ENCODE assay signal across 9 cellular contexts in genomic region chr14:50736932-50737419, GRCh38.
A peak's percentile ranks its signal among the peaks of the same experiment; 100 is the strongest.
DNase-seq lines count a peak whose midpoint lies in the region; ATAC-seq and TF ChIP-seq lines count a peak whose summit lies in the region.
"Had no signal": no experiment of that assay in that cellular context is flagged by ENCODE, and none has a peak within 500 bp of the region (broad histone marks: within the 10 kb centered on the region; RNA-seq: fewer than 3 reads in every experiment).

No MANE protein-coding gene starts in this region.

- WGBS in gastroesophageal sphincter (ENCODE audit: low coverage in 1 of 2), 2 donors = 70 to 75% methylated on average over 1 to 4 of the region's 6 CpGs

- H3K9me3 ChIP-seq in gastroesophageal sphincter = no peaks in the 10 kb centered on the region

- DNase-seq in stimulated activated CD4-positive, alpha-beta T cell treated with anti-CD3 and anti-CD28 coated beads, Interleukin-15, amount 100 ng/mL, for 48 hours (ENCODE audit: low read depth in 2 of 2) = peak; percentile 28 to 35
- DNase-seq in NCI-H187 treated with DMSO at 0.1 percent for 48 hours (lab: John Stamatoyannopoulos, UW) = no peak
- no peak for DNase-seq in left lobe of liver (ENCODE audit: low spot score)
- no peak for DNase-seq in HuH-7.5 (ENCODE audit: low spot score)

- H3K4me3 ChIP-seq in gastroesophageal sphincter = no peak overlapping the region

- TF ChIP-seq POLR2A in gastroesophageal sphincter (IDR thresholded peaks at IDR 0.05) = no peak

- H3K27ac ChIP-seq in gastroesophageal sphincter = no peak overlapping the region
- H3K27ac ChIP-seq: RWPE1 had no signal

- H3K4me1 ChIP-seq in gastroesophageal sphincter = peaks cover 0 to 22% (median 0%) of the 10 kb centered on the region in 3 donors

- TF ChIP-seq CTCF in gastroesophageal sphincter (IDR thresholded peaks at IDR 0.05) = no peak

- no peak for TF ChIP-seq EP300 in gastroesophageal sphincter (IDR thresholded peaks at IDR 0.05)

- H3K36me3 ChIP-seq in gastroesophageal sphincter = peaks cover 0 to 77% of the 10 kb centered on the region in 2 donors

- ATAC-seq in GM18858 (IDR thresholded peaks at IDR 0.05; ENCODE audit: unreplicated experiment) (peak; percentile 86), GM21717 (IDR thresholded peaks at IDR 0.05; ENCODE audit: unreplicated experiment) (peak; percentile 89), HG03571 (IDR thresholded peaks at IDR 0.05; ENCODE audit: unreplicated experiment) (peak; percentile 58), left lobe of liver (no peak), gastroesophageal sphincter (no peak)

- H3K27me3 ChIP-seq in gastroesophageal sphincter = no peaks in the 10 kb centered on the region

Comparison
In these comparisons a context has a peak if more than half of its experiments do, and no peak if none do; other contexts are left out.
1. ATAC-seq: peak in GM18858 (single experiment), GM21717 (single experiment) and HG03571 (single experiment); none in left lobe of liver (single experiment) and gastroesophageal sphincter (single experiment).
2. DNase-seq: peak in stimulated activated CD4-positive, alpha-beta T cell treated with anti-CD3 and anti-CD28 coated beads, Interleukin-15, amount 100 ng/mL, for 48 hours (2 of 2); none in NCI-H187 treated with DMSO at 0.1 percent for 48 hours (single experiment), left lobe of liver (single experiment) and HuH-7.5 (single experiment).